Comparison of ENCODE assay signal across 20 cellular contexts in genomic region chr5:14521748-14522147, GRCh38. TPM values are rescaled to one million over a fixed set of nuclear protein-coding genes. Genes with fewer than 3 reads are reported as not detected.
A peak's percentile ranks its signal among the peaks of the same experiment; 100 is the strongest.
DNase-seq lines count a peak whose midpoint lies in the region; FAIRE-seq and TF ChIP-seq lines count a peak whose summit lies in the region.
"Had no signal": no experiment of that assay in that cellular context is flagged by ENCODE, and none has a peak within 500 bp of the region (broad histone marks: within the 10 kb centered on the region; RNA-seq: fewer than 3 reads in every experiment).

No MANE protein-coding gene starts in this region.

- no peaks in the 10 kb centered on the region for H3K79me2 ChIP-seq in H1 (ENCODE audit: control insufficient read depth in 1 of 2, insufficient read depth in 2 of 2, low read length in 2 of 2)

- TF ChIP-seq POLR2A in H1 (IDR thresholded peaks at IDR 0.05; ENCODE audit: control extremely low read depth in 1 of 2, low read depth in 2 of 2, low read length in 2 of 2) = no peak
- TF ChIP-seq POLR2A in transverse colon (IDR thresholded peaks at IDR 0.05) = no peak

- no peak overlapping the region for H3K9ac ChIP-seq in BLaER1 treated with 17β-estradiol and CSF1 and Interleukin-3, amounts not matched to agents 10 nM and 100 nM
- H3K9ac ChIP-seq in H1 (replicated peaks in 1 of 4; ENCODE audit: extremely low read depth in 1 of 4, low read depth in 3 of 4, low read length in 3 of 4) (no peak overlapping the region), endodermal cell (ENCODE audit: extremely low read depth, low read length, poor library complexity, severe bottlenecking) (no peak overlapping the region)
- H3K9ac ChIP-seq: GM23248 had no signal

- no peak overlapping the region for H3K14ac ChIP-seq in H1 (ENCODE audit: insufficient read length)

- H4K8ac ChIP-seq in H1 (ENCODE audit: extremely low read depth, insufficient read depth, low read length) = peak overlapping the region; percentile 36; the same call in 1 of the 2 replicates

- no peak overlapping the region for H4K91ac ChIP-seq in H1 (replicated peaks; ENCODE audit: insufficient read length, low read length)

- no peak overlapping the region for H2BK15ac ChIP-seq in H1 (ENCODE audit: low read length)

- no peaks in the 10 kb centered on the region for H3K27me3 ChIP-seq in BLaER1 treated with 17β-estradiol and CSF1 and Interleukin-3, amounts not matched to agents 10 nM and 100 nM
- H3K27me3 ChIP-seq in H1 (replicated peaks in 1 of 4; ENCODE audit: control insufficient read depth in 3 of 4, extremely low read depth in 1 of 4, insufficient read depth in 3 of 4, low read length in 3 of 4) (no peaks in the 10 kb centered on the region), endodermal cell (ENCODE audit: control insufficient read depth, insufficient read depth, low read length, poor library complexity, severe bottlenecking) (no peaks in the 10 kb centered on the region), transverse colon (no peaks in the 10 kb centered on the region)
- H3K27me3 ChIP-seq: MG63, Peyer's patch had no signal

- H3K4me3 ChIP-seq in BLaER1 treated with 17β-estradiol and CSF1 and Interleukin-3, amounts not matched to agents 10 nM and 100 nM = no peak overlapping the region
- H3K4me3 ChIP-seq in H1 (ENCODE audit: extremely low read depth in 1 of 4, insufficient read depth in 2 of 4, low read depth in 3 of 4, low read length in 4 of 4) = no peak overlapping the region
- no peak overlapping the region for H3K4me3 ChIP-seq in endodermal cell (ENCODE audit: low read length)
- no peak overlapping the region for H3K4me3 ChIP-seq in transverse colon
- H3K4me3 ChIP-seq: GM23248, MG63, Peyer's patch had no signal

- no peak overlapping the region for H3K18ac ChIP-seq in H1 (ENCODE audit: extremely low read depth, low read length)

- peak overlapping the region in 1 of 11 experiments; percentile 15; a peak in 1 of 22 replicates for H3K27ac ChIP-seq in BLaER1 treated with 17β-estradiol and CSF1 and Interleukin-3, amounts not matched to agents 10 nM and 100 nM
- H3K27ac ChIP-seq in H1 (ENCODE audit: low read depth, low read length) (no peak overlapping the region), endodermal cell (ENCODE audit: low read depth, low read length) (no peak overlapping the region), transverse colon (no peak overlapping the region)
- H3K27ac ChIP-seq: GM23248, Peyer's patch had no signal

- H3K36me3 Mint-ChIP-seq in neural crest cell (ENCODE audit: low read depth) = peaks cover 3% of the 10 kb centered on the region
- no peaks in the 10 kb centered on the region for H3K36me3 Mint-ChIP-seq in type B pancreatic cell
- H3K36me3 Mint-ChIP-seq in endodermal cell (ENCODE audit: low read depth) = no peaks in the 10 kb centered on the region
- H3K36me3 Mint-ChIP-seq: CD4-positive, CD25-positive, alpha-beta regulatory T cell had no signal

- H3K27me3 Mint-ChIP-seq in neural crest cell (ENCODE audit: low read depth) = no peaks in the 10 kb centered on the region
- H3K27me3 Mint-ChIP-seq in type B pancreatic cell = no peaks in the 10 kb centered on the region
- H3K27me3 Mint-ChIP-seq in endodermal cell (ENCODE audit: insufficient read depth) = peaks cover 2% of the 10 kb centered on the region

- H3K9me3 Mint-ChIP-seq in neural crest cell (peaks cover 12% of the 10 kb centered on the region), type B pancreatic cell (no peaks in the 10 kb centered on the region), endodermal cell (peaks cover 3% of the 10 kb centered on the region)

- no peak for TF ChIP-seq EP300 in H1 (IDR thresholded peaks at IDR 0.05; ENCODE audit: borderline replicate concordance in 1 of 2, low read depth in 2 of 2, low read length in 2 of 2)
- TF ChIP-seq EP300 in transverse colon (IDR thresholded peaks at IDR 0.05; ENCODE audit: low read depth) = no peak

- peak overlapping the region; percentile 8 to 66 (median 44); a peak in 20 of 22 replicates for H3K4me2 ChIP-seq in BLaER1 treated with 17β-estradiol and CSF1 and Interleukin-3, amounts not matched to agents 10 nM and 100 nM
- no peak overlapping the region for H3K4me2 ChIP-seq in H1 (ENCODE audit: insufficient read depth in 1 of 2, low read depth in 2 of 2, low read length in 2 of 2)

- H3K9me3 ChIP-seq in BLaER1 treated with 17β-estradiol and CSF1 and Interleukin-3, amounts not matched to agents 10 nM and 100 nM (replicated peaks in 1 of 11) = peaks cover 6 to 21% (median 8%) of the 10 kb centered on the region in 11 experiments; a peak in 18 of 22 replicates
- H3K9me3 ChIP-seq in H1 (ENCODE audit: insufficient read depth in 2 of 2, low read depth in 1 of 2, low read length in 1 of 2) = no peaks in the 10 kb centered on the region
- no peaks in the 10 kb centered on the region for H3K9me3 ChIP-seq in endodermal cell (ENCODE audit: control insufficient read depth, low read length)
- no peaks in the 10 kb centered on the region for H3K9me3 ChIP-seq in transverse colon
- H3K9me3 ChIP-seq: MG63, Peyer's patch had no signal

- H4K5ac ChIP-seq in H1 (ENCODE audit: insufficient read length, low read depth, low read length) = no peak overlapping the region

- H3K79me1 ChIP-seq in H1 (ENCODE audit: low read depth, low read length) = no peaks in the 10 kb centered on the region

- H2BK20ac ChIP-seq in H1 (ENCODE audit: low read length) = no peak overlapping the region

- no peaks in the 10 kb centered on the region for H3K36me3 ChIP-seq in BLaER1 treated with 17β-estradiol and CSF1 and Interleukin-3, amounts not matched to agents 10 nM and 100 nM
- H3K36me3 ChIP-seq in H1 (ENCODE audit: control insufficient read depth in 2 of 4, insufficient read depth in 4 of 4, low read length in 3 of 4) (no peaks in the 10 kb centered on the region), endodermal cell (ENCODE audit: control insufficient read depth, insufficient read depth, low read length) (no peaks in the 10 kb centered on the region), transverse colon (no peaks in the 10 kb centered on the region)
- H3K36me3 ChIP-seq: MG63, Peyer's patch had no signal

- H2AK5ac ChIP-seq in H1 (ENCODE audit: low read depth, low read length) = no peak overlapping the region

- peaks cover 7 to 21% (median 19%) of the 10 kb centered on the region in 10 experiments; a peak in 18 of 20 replicates for H3K4me1 ChIP-seq in BLaER1 treated with 17β-estradiol and CSF1 and Interleukin-3, amounts not matched to agents 10 nM and 100 nM
- H3K4me1 ChIP-seq in H1 (replicated peaks in 1 of 4; ENCODE audit: control insufficient read depth in 3 of 4, insufficient read depth in 4 of 4, low read length in 3 of 4) = no peaks in the 10 kb centered on the region
- H3K4me1 ChIP-seq in endodermal cell (ENCODE audit: control insufficient read depth, insufficient read depth, low read length) = no peaks in the 10 kb centered on the region
- H3K4me1 ChIP-seq in transverse colon = no peaks in the 10 kb centered on the region
- H3K4me1 ChIP-seq: Peyer's patch had no signal

- in situ Hi-C loops in transverse colon (cut with MboI; ENCODE audit: low pct_ligation_motif_present in 1 of 4, low pct_unique_long_range_greater_than_20kb in 1 of 4, low sequenced_read_pairs in 3 of 4) = no loop called here

- FAIRE-seq in H1 (lab: Jason Lieb, UNC) (no peak), HTR-8/SVneo (lab: Jason Lieb, UNC) (no peak)
- FAIRE-seq: A204.1, GM19239 had no signal

- no peak overlapping the region for H2BK120ac ChIP-seq in H1 (replicated peaks; ENCODE audit: low read depth, low read length)

- no peak for TF ChIP-seq RAD21 in H1 (IDR thresholded peaks at IDR 0.05 in 1 of 2, conservative IDR thresholded peaks at IDR 0.05 in 1 of 2; ENCODE audit: low read depth in 2 of 2, low read length in 2 of 2)

- intact Hi-C loops in transverse colon (cut with DNase I; ENCODE audit: low total_unique reads) = no loop called here

- CTCF ChIA-PET in H1 (lab: Charles Lee; ENCODE audit: partially characterized antibody) = interaction anchor here (0.7 to 1.8 kb wide), 2 partner anchors 21 to 127 kb away, joined by 3 to 6 read pairs; no protein-coding TSS in a partner anchor

- no peak for TF ChIP-seq CTCF in H1 (IDR thresholded peaks at IDR 0.05; ENCODE audit: control extremely low read depth in 1 of 3, insufficient read depth in 1 of 3, low read depth in 1 of 3, low read length in 3 of 3)
- no peak for TF ChIP-seq CTCF in neural crest cell (conservative IDR thresholded peaks at IDR 0.05)
- no peak for TF ChIP-seq CTCF in type B pancreatic cell (conservative IDR thresholded peaks at IDR 0.05)
- TF ChIP-seq CTCF in endodermal cell (conservative IDR thresholded peaks at IDR 0.05) = no peak
- TF ChIP-seq CTCF in transverse colon (IDR thresholded peaks at IDR 0.05) = no peak

- H2BK5ac ChIP-seq in H1 (ENCODE audit: low read depth, low read length) = no peak overlapping the region

- no peak overlapping the region for H3K23ac ChIP-seq in H1 (ENCODE audit: insufficient read length)

- no peak overlapping the region for H3K4ac ChIP-seq in H1 (replicated peaks; ENCODE audit: insufficient read length, low read depth, low read length)

- H3K23me2 ChIP-seq in H1 (ENCODE audit: low read depth, low read length) = no peaks in the 10 kb centered on the region

- H3K4me3 Mint-ChIP-seq in neural crest cell = no peak overlapping the region
- H3K4me3 Mint-ChIP-seq in type B pancreatic cell = no peak overlapping the region
- H3K4me3 Mint-ChIP-seq in endodermal cell = no peak overlapping the region
- H3K4me3 Mint-ChIP-seq: CD4-positive, CD25-positive, alpha-beta regulatory T cell; H9 had no signal

- DNase-seq in H1 (ENCODE audit: low read depth in 1 of 2, low spot score in 2 of 2) (no peak), neural crest cell (ENCODE audit: low read depth, low spot score) (no peak), type B pancreatic cell (ENCODE audit: extremely low spot score, unreplicated experiment) (peak; percentile 39), endodermal cell (no peak), HTR-8/SVneo (ENCODE audit: insufficient read length, low spot score) (no peak), transverse colon (no peak)
- DNase-seq: CD4-positive, CD25-positive, alpha-beta regulatory T cell; DMS153; GM23248; H9; KBM-7; MG63; NCI-H2029 treated with DMSO at 0.1 percent for 48 hours; NCI-H526 treated with DMSO at 0.1 percent for 48 hours; OCI-M1; Peyer's patch; SHP77 treated with DMSO at 0.1 percent for 48 hours had no signal

- no peak overlapping the region for H2BK12ac ChIP-seq in H1 (ENCODE audit: low read depth, low read length)

- H3K4me1 Mint-ChIP-seq in neural crest cell (no peaks in the 10 kb centered on the region), type B pancreatic cell (ENCODE audit: unreplicated experiment) (no peaks in the 10 kb centered on the region), endodermal cell (no peaks in the 10 kb centered on the region)
- H3K4me1 Mint-ChIP-seq: H9 had no signal

- no peak overlapping the region for H2AFZ ChIP-seq in H1 (ENCODE audit: low read length)
- H2AFZ ChIP-seq: GM23248 had no signal

- H4K20me1 ChIP-seq in BLaER1 treated with 17β-estradiol and CSF1 and Interleukin-3, amounts not matched to agents 10 nM and 100 nM = no peaks in the 10 kb centered on the region
- no peaks in the 10 kb centered on the region for H4K20me1 ChIP-seq in H1 (replicated peaks in 1 of 2; ENCODE audit: control insufficient read depth in 1 of 2, insufficient read depth in 2 of 2, low read length in 2 of 2)

- H3K56ac ChIP-seq in H1 (replicated peaks; ENCODE audit: insufficient read length, low read depth, low read length) = no peak overlapping the region

- peak overlapping the region; percentile 63 for H3K27ac Mint-ChIP-seq in neural crest cell (ENCODE audit: unreplicated experiment)
- no peak overlapping the region for H3K27ac Mint-ChIP-seq in type B pancreatic cell
- H3K27ac Mint-ChIP-seq in endodermal cell = no peak overlapping the region
- H3K27ac Mint-ChIP-seq: CD4-positive, CD25-positive, alpha-beta regulatory T cell had no signal

- POLR2A ChIA-PET in H1 (lab: Charles Lee; ENCODE audit: partially characterized antibody) = no interaction called here

- WGBS in H1 (ENCODE audit: extremely low coverage in 1 of 2, insufficient coverage in 1 of 2, insufficient read length in 1 of 2, insufficient replicate concordance in 2 of 2, low coverage in 1 of 2, low lambda C conversion rate in 2 of 2, missing lambda C conversion rate in 1 of 2), 2 experiments = 91% methylated on average over 10 of the region's 10 CpGs; no CpG with 5 or more reads in 1 of the 2 experiments
- 85 to 91% methylated on average over 9 to 10 of the region's 10 CpGs for WGBS in endodermal cell (ENCODE audit: insufficient coverage in 1 of 2, insufficient read length in 1 of 2), 2 experiments
- 80 to 89% methylated on average over 6 to 10 of the region's 10 CpGs for WGBS in transverse colon (ENCODE audit: low coverage in 1 of 2), 2 donors

RNA-seq across cellular contexts. Expression of gene OTULINL, which starts 59.8 kb away (rescaled TPM):
- 7.7 and 8.3 TPM in 2 replicates for total RNA-seq in H1 (2021; fragmentation: NEBNext Ultra II Directional; extraction: Animal tissue kit (Norgen Biotek cat#: 25700))
- polyA plus RNA-seq in H1 (2011; rRNA removed) = 2.3 and 3.1 TPM in 2 replicates
- 3.9 TPM for polyA plus RNA-seq in H1 (2011; cell fraction: cytosol; rRNA removed)
- polyA plus RNA-seq in H1 (2011; cell fraction: nucleus; rRNA removed) = 1.3 TPM
- polyA plus RNA-seq in H1 (2012, experiment 1 of 2) = 3.8 to 6.0 TPM (median 4.9 TPM) in 4 replicates
- 0.51 TPM for polyA plus RNA-seq in H1 (2012, experiment 2 of 2)
- polyA plus RNA-seq in H1 (2013, experiment 1 of 2) = 6.3 TPM
- polyA plus RNA-seq in H1 (2013, experiment 2 of 2) = 8.3 TPM
- polyA minus RNA-seq in H1 (2011; rRNA and poly(A)+ RNA removed) = 2.9 and 6.1 TPM in 2 replicates
- 2.9 TPM for polyA minus RNA-seq in H1 (2011; cell fraction: cytosol; rRNA and poly(A)+ RNA removed)
- polyA minus RNA-seq in H1 (2011; cell fraction: nucleus; rRNA and poly(A)+ RNA removed) = 4.6 TPM
- total RNA-seq in neural crest cell (3.4 and 5.3 TPM in 2 replicates), type B pancreatic cell (ENCODE audit: low replicate concordance) (7.1 and 11.4 TPM in 2 replicates), endodermal cell (1 to 10 TPM; 6.2 to 8.9 TPM), transverse colon (10 to 100 TPM in 3 of 4 donors, 1 to 10 TPM in 1; 6.2 to 61.0 (median 27.3) TPM)
- polyA plus RNA-seq in endodermal cell (2013, experiment 1 of 2) = 5.8 TPM
- 5.7 TPM for polyA plus RNA-seq in endodermal cell (2013, experiment 2 of 2)

Comparison
In these comparisons a context has a peak if more than half of its experiments do, and no peak if none do; other contexts are left out.
1. H3K4me2 ChIP-seq: peak in BLaER1 treated with 17β-estradiol and CSF1 and Interleukin-3, amounts not matched to agents 10 nM and 100 nM (11 of 11); none in H1 (0 of 2).